8 cellular contexts compared by ENCODE assay signal in the genomic region with DNA sequence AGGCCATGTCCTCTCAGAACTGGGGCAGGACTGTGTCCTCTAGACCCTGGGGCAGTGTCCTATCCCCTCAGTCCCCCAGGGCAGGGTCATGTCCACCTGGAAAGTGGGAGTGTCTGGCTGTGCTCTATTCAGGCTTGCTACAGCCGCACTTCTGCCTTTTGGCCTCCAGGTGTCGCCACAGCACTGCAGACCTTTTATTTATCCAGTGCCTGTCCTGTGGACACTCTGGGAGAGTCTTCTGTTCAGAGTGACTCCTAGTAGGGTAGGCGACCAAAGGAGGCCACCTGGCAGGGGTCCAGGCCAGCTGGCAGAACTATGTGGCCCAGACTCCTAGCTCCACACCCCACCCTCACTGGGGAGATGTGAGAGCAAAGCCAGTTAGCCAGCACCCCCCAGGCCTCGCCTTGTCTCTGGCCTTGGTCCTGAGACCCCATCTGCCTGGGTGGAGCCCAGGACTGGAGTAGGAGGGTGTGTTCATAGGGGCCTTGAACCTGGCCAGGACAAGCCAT. TPM values are rescaled to one million over a fixed set of nuclear protein-coding genes. Genes with fewer than 3 reads are reported as not detected.
DNase-seq lines count a peak whose midpoint lies in the region; ATAC-seq and TF ChIP-seq lines count a peak whose summit lies in the region.

No MANE protein-coding gene starts in this region.

- H3K9ac ChIP-seq in OCI-LY1 (ENCODE audit: low read length), result no peak overlapping the region
- no peak overlapping the region for H3K9ac ChIP-seq in fibroblast of lung (ENCODE audit: insufficient read depth, low read length)
- H3K9ac ChIP-seq in neural progenitor cell, result no peak overlapping the region

- no peaks in the 10 kb centered on the region for H3K9me2 ChIP-seq in OCI-LY1 (ENCODE audit: low read depth, low read length)

- H3K4me3 ChIP-seq in OCI-LY1 (ENCODE audit: low read depth, low read length, poor library complexity, severe bottlenecking), result no peak overlapping the region
- no peak overlapping the region for H3K4me3 ChIP-seq in fibroblast of lung (replicated peaks in 1 of 4; ENCODE audit: control extremely low read depth in 1 of 4, insufficient read depth in 1 of 4, low read depth in 3 of 4, low read length in 4 of 4)
- H3K4me3 ChIP-seq in neural progenitor cell, result no peak overlapping the region
- H3K4me3 ChIP-seq in thoracic aorta, result no peak overlapping the region

- H3K27ac Mint-ChIP-seq in neural progenitor cell, result no peak overlapping the region

- H3K4me1 Mint-ChIP-seq in activated T-cell treated with anti-CD3 and anti-CD28 coated beads, Interleukin-2, amount 50 U/mL, for 4 hours (ENCODE audit: low read depth), result peaks cover 10% of the 10 kb centered on the region
- H3K4me1 Mint-ChIP-seq in neural progenitor cell, result peaks cover 23% of the 10 kb centered on the region

- ATAC-seq in activated T-cell treated with anti-CD3 and anti-CD28 coated beads, Interleukin-2, amount 50 U/mL, for 4 hours, result peak; percentile 81 to 82
- ATAC-seq in thoracic aorta (ENCODE audit: insufficient number of reproducible peaks, low FRiP score, low read depth), result no peak
- ATAC-seq in HG03039 (IDR thresholded peaks at IDR 0.05; ENCODE audit: unreplicated experiment), result no peak

- no peak overlapping the region for H3K4me3 Mint-ChIP-seq in activated T-cell treated with anti-CD3 and anti-CD28 coated beads, Interleukin-2, amount 50 U/mL, for 4 hours
- no peak overlapping the region for H3K4me3 Mint-ChIP-seq in neural progenitor cell

- TF ChIP-seq CTCF in OCI-LY1 (IDR thresholded peaks at IDR 0.05; ENCODE audit: low read length) (peak; percentile 95), fibroblast of lung (conservative IDR thresholded peaks at IDR 0.05 in 1 of 2, IDR thresholded peaks at IDR 0.05 in 1 of 2; ENCODE audit: low read depth in 1 of 2, low read length in 2 of 2) (peak; percentile 88 to 95), neural progenitor cell (IDR thresholded peaks at IDR 0.05) (peak; percentile 96), thoracic aorta (IDR thresholded peaks at IDR 0.05) (peak; percentile 97)

- no peaks in the 10 kb centered on the region for H4K20me1 ChIP-seq in OCI-LY1 (ENCODE audit: insufficient read depth, low read length)
- no peaks in the 10 kb centered on the region for H4K20me1 ChIP-seq in fibroblast of lung (ENCODE audit: control insufficient read depth, extremely low read depth, insufficient read depth, low read length)
- peaks cover 3% of the 10 kb centered on the region for H4K20me1 ChIP-seq in neural progenitor cell (ENCODE audit: low read depth)

- no peaks in the 10 kb centered on the region for H3K36me3 ChIP-seq in OCI-LY1 (ENCODE audit: insufficient read depth, low read length)
- no peaks in the 10 kb centered on the region for H3K36me3 ChIP-seq in fibroblast of lung (ENCODE audit: control insufficient read depth, insufficient read depth, low read length)
- no peaks in the 10 kb centered on the region for H3K36me3 ChIP-seq in neural progenitor cell
- H3K36me3 ChIP-seq in thoracic aorta, result no peaks in the 10 kb centered on the region

- DNase-seq in GM04504 (ENCODE audit: low read depth) (peak; percentile 35), HPDE6-E6E7 (ENCODE audit: extremely low spot score) (peak; percentile 29), fibroblast of lung (ENCODE audit: low read depth in 2 of 2) (peak; percentile 40 to 67), neural progenitor cell (ENCODE audit: low spot score) (peak; percentile 81), thoracic aorta (ENCODE audit: low spot score) (no peak)
- peak; percentile 60 for DNase-seq in activated T-cell treated with anti-CD3 and anti-CD28 coated beads, Interleukin-2, amount 50 U/mL, for 4 hours

- peaks cover 8% of the 10 kb centered on the region for H3K27me3 Mint-ChIP-seq in activated T-cell treated with anti-CD3 and anti-CD28 coated beads, Interleukin-2, amount 50 U/mL, for 4 hours (ENCODE audit: low read depth)
- peaks cover 9% of the 10 kb centered on the region for H3K27me3 Mint-ChIP-seq in neural progenitor cell (ENCODE audit: insufficient read depth, low read depth)

- H2AFZ ChIP-seq in OCI-LY1 (ENCODE audit: low read length), result no peak overlapping the region
- H2AFZ ChIP-seq in fibroblast of lung (ENCODE audit: low read length), result no peak overlapping the region
- H2AFZ ChIP-seq in neural progenitor cell (replicated peaks), result no peak overlapping the region

- no peaks in the 10 kb centered on the region for H3K36me3 Mint-ChIP-seq in activated T-cell treated with anti-CD3 and anti-CD28 coated beads, Interleukin-2, amount 50 U/mL, for 4 hours (ENCODE audit: insufficient read depth)
- H3K36me3 Mint-ChIP-seq in neural progenitor cell, result no peaks in the 10 kb centered on the region

- H3K79me2 ChIP-seq in OCI-LY1 (ENCODE audit: insufficient read depth, low read length) (no peaks in the 10 kb centered on the region), fibroblast of lung (ENCODE audit: control insufficient read depth, insufficient read depth, low read length) (no peaks in the 10 kb centered on the region), neural progenitor cell (ENCODE audit: low read depth) (no peaks in the 10 kb centered on the region)

- no peaks in the 10 kb centered on the region for H3K9me3 Mint-ChIP-seq in activated T-cell treated with anti-CD3 and anti-CD28 coated beads, Interleukin-2, amount 50 U/mL, for 4 hours
- H3K9me3 Mint-ChIP-seq in neural progenitor cell, result no peaks in the 10 kb centered on the region

- H3K4me1 ChIP-seq in OCI-LY1 (ENCODE audit: insufficient read depth, low read length, severe bottlenecking), result no peaks in the 10 kb centered on the region
- no peaks in the 10 kb centered on the region for H3K4me1 ChIP-seq in fibroblast of lung (ENCODE audit: control insufficient read depth, extremely low read depth, insufficient read depth, low read length)
- H3K4me1 ChIP-seq in neural progenitor cell, result peaks cover 4% of the 10 kb centered on the region
- peaks cover 9 to 18% of the 10 kb centered on the region in 2 donors for H3K4me1 ChIP-seq in thoracic aorta (ENCODE audit: control insufficient read depth in 1 of 2, low read depth in 2 of 2)

- no peak overlapping the region for H3K27ac ChIP-seq in OCI-LY1 (ENCODE audit: low read depth, low read length, poor library complexity, severe bottlenecking)
- H3K27ac ChIP-seq in fibroblast of lung (ENCODE audit: insufficient read depth, low read length), result no peak overlapping the region
- no peak overlapping the region for H3K27ac ChIP-seq in neural progenitor cell
- no peak overlapping the region for H3K27ac ChIP-seq in thoracic aorta

- H3F3A ChIP-seq in OCI-LY1 (ENCODE audit: insufficient read depth, low read length), result no peaks in the 10 kb centered on the region
- no peaks in the 10 kb centered on the region for H3F3A ChIP-seq in neural progenitor cell (ENCODE audit: low read depth)

- H3K9me3 ChIP-seq in OCI-LY1 (ENCODE audit: low read length), result no peaks in the 10 kb centered on the region
- no peaks in the 10 kb centered on the region for H3K9me3 ChIP-seq in fibroblast of lung (ENCODE audit: control insufficient read depth, insufficient read depth, low read depth, low read length)
- H3K9me3 ChIP-seq in neural progenitor cell (ENCODE audit: low read depth), result no peaks in the 10 kb centered on the region
- H3K9me3 ChIP-seq in thoracic aorta, result no peaks in the 10 kb centered on the region

- H3K4me2 ChIP-seq in OCI-LY1 (ENCODE audit: low read length) (no peak overlapping the region), fibroblast of lung (ENCODE audit: extremely low read depth, insufficient read depth, low read length) (no peak overlapping the region), neural progenitor cell (no peak overlapping the region)

- no peaks in the 10 kb centered on the region for H3K27me3 ChIP-seq in OCI-LY1 (ENCODE audit: insufficient read depth, low read length)
- H3K27me3 ChIP-seq in fibroblast of lung (ENCODE audit: control insufficient read depth, insufficient read depth, low read length), result peaks cover 17% of the 10 kb centered on the region
- H3K27me3 ChIP-seq in neural progenitor cell, result peaks cover 40% of the 10 kb centered on the region
- no peaks in the 10 kb centered on the region for H3K27me3 ChIP-seq in thoracic aorta (replicated peaks; ENCODE audit: insufficient read depth)

RNA-seq across cellular contexts. Expression of a gene that starts 3.9 kb away (rescaled TPM):
- total RNA-seq in activated T-cell treated with anti-CD3 and anti-CD28 coated beads, Interleukin-2, amount 50 U/mL, for 4 hours, result under 1 TPM; 0.16 to 0.71 (median 0.40) TPM
- 0.51 and 2.0 TPM in 2 replicates for total RNA-seq in fibroblast of lung
- 0.03 and 0.27 TPM in 2 replicates for polyA plus RNA-seq in fibroblast of lung
- 0.24 TPM in 1 of 2 replicates, not detected in the other for polyA plus RNA-seq in fibroblast of lung (2012)
- polyA minus RNA-seq in fibroblast of lung (ENCODE audit: low replicate concordance), result not detected in 2 replicates
- total RNA-seq in neural progenitor cell (ENCODE audit: low replicate concordance), result not detected in 2 replicates
- not detected for total RNA-seq in thoracic aorta

RNA-seq across cellular contexts. Expression of a gene that starts 11.6 kb away (rescaled TPM):
- total RNA-seq in activated T-cell treated with anti-CD3 and anti-CD28 coated beads, Interleukin-2, amount 50 U/mL, for 4 hours, result 1 to 10 TPM; 1.3 to 1.5 (median 1.4) TPM
- total RNA-seq in fibroblast of lung, result 3.3 and 19.7 TPM in 2 replicates
- 0.46 and 4.4 TPM in 2 replicates for polyA plus RNA-seq in fibroblast of lung
- polyA plus RNA-seq in fibroblast of lung (2012), result 0.60 and 5.0 TPM in 2 replicates
- 2.4 and 12.4 TPM in 2 replicates for polyA minus RNA-seq in fibroblast of lung (ENCODE audit: low replicate concordance)
- total RNA-seq in neural progenitor cell (ENCODE audit: low replicate concordance), result 0.71 and 1.3 TPM in 2 replicates
- 10 to 100 TPM; 25.2 to 41.7 TPM for total RNA-seq in thoracic aorta

RNA-seq across cellular contexts. Expression of a gene that starts 12.6 kb away (rescaled TPM):
- not detected for total RNA-seq in activated T-cell treated with anti-CD3 and anti-CD28 coated beads, Interleukin-2, amount 50 U/mL, for 4 hours
- not detected in 2 replicates for total RNA-seq in fibroblast of lung
- not detected in 2 replicates for polyA plus RNA-seq in fibroblast of lung
- polyA plus RNA-seq in fibroblast of lung (2012), result not detected in 2 replicates
- polyA minus RNA-seq in fibroblast of lung (ENCODE audit: low replicate concordance), result not detected in 2 replicates
- total RNA-seq in neural progenitor cell (ENCODE audit: low replicate concordance), result 0.28 and 1.9 TPM in 2 replicates
- under 1 TPM; 0.28 to 0.54 TPM for total RNA-seq in thoracic aorta

Comparison
In these comparisons a context has a peak if more than half of its experiments do, and no peak if none do; other contexts are left out.
1. ATAC-seq: peak in activated T-cell treated with anti-CD3 and anti-CD28 coated beads, Interleukin-2, amount 50 U/mL, for 4 hours (2 of 2); none in thoracic aorta (single experiment) and HG03039 (single experiment).
2. Peak in every context shown above with its lines, with median percentiles within 50 percentile points of each other: CTCF ChIP-seq.